Comparison of ENCODE assay signal across 8 cellular contexts in genomic region chr15:33215941-33216872, GRCh38. TPM values are rescaled to one million over a fixed set of nuclear protein-coding genes. Genes with fewer than 3 reads are reported as not detected.
DNase-seq lines count a peak whose midpoint lies in the region; ATAC-seq and TF ChIP-seq lines count a peak whose summit lies in the region.

No MANE protein-coding gene starts in this region.

- no peaks in the 10 kb centered on the region for H3K36me3 ChIP-seq in mesenchymal stem cell (ENCODE audit: control insufficient read depth in 1 of 2, insufficient read depth in 2 of 2, low read depth in 1 of 2, low read length in 2 of 2)

- H2AFZ ChIP-seq in mesenchymal stem cell (ENCODE audit: low read depth, low read length), result no peak overlapping the region

- no peak overlapping the region for H2BK120ac ChIP-seq in mesenchymal stem cell (ENCODE audit: low read depth, low read length)

- H3K23ac ChIP-seq in mesenchymal stem cell (ENCODE audit: low read length in 2 of 2), result no peak overlapping the region

- H2BK5ac ChIP-seq in mesenchymal stem cell (ENCODE audit: low read depth, low read length, poor library complexity, severe bottlenecking), result no peak overlapping the region

- H3K79me1 ChIP-seq in mesenchymal stem cell (replicated peaks; ENCODE audit: low read length, poor library complexity, severe bottlenecking), result no peaks in the 10 kb centered on the region

- no peak overlapping the region for H3K27ac ChIP-seq in mesenchymal stem cell (ENCODE audit: low read length, poor library complexity, severe bottlenecking)

- no peak overlapping the region for H2BK15ac ChIP-seq in mesenchymal stem cell (ENCODE audit: low read depth, poor library complexity, severe bottlenecking)

- no peak overlapping the region for H3K4me2 ChIP-seq in mesenchymal stem cell (ENCODE audit: low read length, poor library complexity, severe bottlenecking)

- H4K8ac ChIP-seq in mesenchymal stem cell (ENCODE audit: low read length), result no peak overlapping the region

- H3K27me3 ChIP-seq in mesenchymal stem cell (ENCODE audit: control insufficient read depth in 1 of 2, insufficient read depth in 1 of 2, low read length in 2 of 2), result peaks cover 4 to 11% of the 10 kb centered on the region in 2 experiments

- no peak overlapping the region for H3K4ac ChIP-seq in mesenchymal stem cell (ENCODE audit: low read depth in 1 of 2, low read length in 2 of 2)

- H3K4me3 ChIP-seq in mesenchymal stem cell (ENCODE audit: insufficient read depth in 1 of 2, low read depth in 1 of 2, low read length in 2 of 2), result no peak overlapping the region

- H4K91ac ChIP-seq in mesenchymal stem cell (ENCODE audit: low read length), result no peak overlapping the region

- H2BK12ac ChIP-seq in mesenchymal stem cell (ENCODE audit: low read length in 2 of 2), result no peak overlapping the region

- no peaks in the 10 kb centered on the region for H3K9me3 ChIP-seq in mesenchymal stem cell (ENCODE audit: control insufficient read depth, low read length)

- WGBS in mesenchymal stem cell, result no CpG with 5 or more reads among the region's 3 CpGs

- H2AK5ac ChIP-seq in mesenchymal stem cell (ENCODE audit: low read length, severe bottlenecking), result no peak overlapping the region

- no peak for ATAC-seq in HG03280 (IDR thresholded peaks at IDR 0.05; ENCODE audit: unreplicated experiment)
- no peak for ATAC-seq in HG02852 (IDR thresholded peaks at IDR 0.05; ENCODE audit: unreplicated experiment)
- ATAC-seq in GM21737 (IDR thresholded peaks at IDR 0.05; ENCODE audit: unreplicated experiment), result no peak

- H3K14ac ChIP-seq in mesenchymal stem cell (ENCODE audit: low read length in 2 of 2), result no peak overlapping the region

- DNase-seq in DMS53 treated with DMSO at 0.1 percent for 48 hours (lab: John Stamatoyannopoulos, UW; ENCODE audit: unreplicated experiment) (peak; percentile 13), astrocyte of the hippocampus (ENCODE audit: low read depth, low spot score) (peak; percentile 32), mesenchymal stem cell (peak; percentile 22)
- DNase-seq in stimulated activated CD4-positive, alpha-beta T cell treated with anti-CD3 and anti-CD28 coated beads, Interleukin-4, amount 100 ng/mL, for 24 hours, result no peak

- no peak overlapping the region for H3K9ac ChIP-seq in mesenchymal stem cell (ENCODE audit: low read length)

- peak; percentile 48 for TF ChIP-seq CTCF in LNCAP (IDR thresholded peaks at IDR 0.05)

- no peak overlapping the region for H3K18ac ChIP-seq in mesenchymal stem cell (ENCODE audit: low read depth in 1 of 2, low read length in 2 of 2)

- no peaks in the 10 kb centered on the region for H3K4me1 ChIP-seq in mesenchymal stem cell (ENCODE audit: control insufficient read depth, insufficient read depth, low read depth, low read length)

RNA-seq across cellular contexts. Expression of gene FMN1, which starts 21.7 kb away (rescaled TPM):
- polyA plus RNA-seq in mesenchymal stem cell (2013, experiment 1 of 2), result 0.22 TPM
- 0.33 TPM for polyA plus RNA-seq in mesenchymal stem cell (2013, experiment 2 of 2)
